20 cellular contexts compared by ENCODE assay signal in the genomic region with DNA sequence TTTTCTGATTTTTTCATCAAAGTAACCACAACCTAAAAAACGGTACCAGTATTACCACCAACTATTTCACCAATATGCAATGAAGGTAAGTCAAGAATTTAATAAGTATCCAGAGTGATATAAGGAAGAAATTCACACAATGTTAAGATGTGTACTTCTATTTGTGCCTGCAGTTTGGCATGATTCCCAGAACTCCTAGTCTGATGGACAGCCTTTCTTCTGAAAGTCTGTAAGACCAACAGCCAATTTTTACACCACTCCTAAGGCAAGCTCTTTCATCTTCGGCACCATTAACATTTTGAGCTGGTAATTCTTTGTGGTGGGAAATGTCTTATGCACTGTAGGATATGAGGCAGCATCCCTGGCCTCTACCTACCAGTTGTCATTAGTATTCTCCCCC.
DNase-seq lines count a peak whose midpoint lies in the region; ATAC-seq and TF ChIP-seq lines count a peak whose summit lies in the region.
"Had no signal": no experiment of that assay in that cellular context is flagged by ENCODE, and none has a peak within 500 bp of the region (broad histone marks: within the 10 kb centered on the region; RNA-seq: fewer than 3 reads in every experiment).

No MANE protein-coding gene starts in this region.

- H3K4me1 ChIP-seq in breast epithelium (no peaks in the 10 kb centered on the region), hepatocyte (ENCODE audit: insufficient read depth) (no peaks in the 10 kb centered on the region)
- H3K4me1 ChIP-seq: A549, upper lobe of left lung had no signal

- no TSS peak for BruUV-seq in MCF 10A (replicated peaks; lab: Mats Ljungman, UMichigan)

- TF ChIP-seq POLR2A in breast epithelium (IDR thresholded peaks at IDR 0.05) = no peak

- H3K9me2 ChIP-seq in hepatocyte (replicated peaks; ENCODE audit: insufficient read depth) = no peaks in the 10 kb centered on the region

- in situ Hi-C loops in SK-MEL-5 (cut with HindIII; ENCODE audit: low pct_unique_long_range_greater_than_20kb, low sequenced_read_pairs) = no loop called here

- ATAC-seq in HG03280 (IDR thresholded peaks at IDR 0.05; ENCODE audit: unreplicated experiment) (no peak), GM19023 (IDR thresholded peaks at IDR 0.05; ENCODE audit: unreplicated experiment) (no peak)
- ATAC-seq: A549; stimulated activated effector memory CD8-positive, alpha-beta T cell treated with anti-CD3 and anti-CD28 coated beads, Interleukin-12 subunit alpha, Interleukin-12 subunit beta, amount 100 ng/mL, for 72 hours had no signal

- POLR2A ChIA-PET in MCF 10A (lab: Yijun Ruan, JAX) = no interaction called here

- H3K27me3 Mint-ChIP-seq in MCF 10A (ENCODE audit: insufficient read depth, unreplicated experiment) = no peaks in the 10 kb centered on the region
- H3K27me3 Mint-ChIP-seq: activated naive CD4-positive, alpha-beta T cell treated with anti-CD3 and anti-CD28 coated beads, Interleukin-2, amount 10 ng/mL, durations not matched to agents 7 days and 5 days; CD4-positive, alpha-beta T cell; central memory CD8-positive, alpha-beta T cell had no signal

- H3K4me1 Mint-ChIP-seq in MCF 10A (ENCODE audit: insufficient read depth, unreplicated experiment) = no peaks in the 10 kb centered on the region
- H3K4me1 Mint-ChIP-seq: activated naive CD4-positive, alpha-beta T cell treated with anti-CD3 and anti-CD28 coated beads, Interleukin-2, amount 10 ng/mL, durations not matched to agents 7 days and 5 days; central memory CD8-positive, alpha-beta T cell; stimulated activated effector memory CD8-positive, alpha-beta T cell treated with anti-CD3 and anti-CD28 coated beads, Interleukin-12 subunit alpha, Interleukin-12 subunit beta, amount 100 ng/mL, for 72 hours had no signal

- H3K27ac ChIP-seq in breast epithelium = no peak overlapping the region
- H3K27ac ChIP-seq in hepatocyte = no peak overlapping the region
- H3K27ac ChIP-seq: A549, upper lobe of left lung had no signal

- DNase-seq in MCF 10A (ENCODE audit: unreplicated experiment) (peak; percentile 17), breast epithelium (ENCODE audit: low spot score in 2 of 2) (no peak), SK-MEL-5 (ENCODE audit: low read depth, low spot score) (peak; percentile 3), inferior parietal cortex (ENCODE audit: extremely low spot score) (peak; percentile 15), superior temporal gyrus (ENCODE audit: extremely low spot score) (peak; percentile 28), hepatocyte (ENCODE audit: low spot score) (no peak)
- DNase-seq: activated CD4-positive, alpha-beta T cell treated with anti-CD3 and anti-CD28 coated beads for 4 hours; activated naive CD4-positive, alpha-beta T cell treated with anti-CD3 and anti-CD28 coated beads, Interleukin-2, amount 10 ng/mL, durations not matched to agents 7 days and 5 days; CD4-positive, alpha-beta T cell; H7; MG63; nucleus accumbens; small intestine; T1000; upper lobe of left lung had no signal

- H3K27me3 ChIP-seq in breast epithelium (no peaks in the 10 kb centered on the region), hepatocyte (no peaks in the 10 kb centered on the region)
- H3K27me3 ChIP-seq: MG63, upper lobe of left lung had no signal

- no peak overlapping the region for H3K27ac Mint-ChIP-seq in MCF 10A (ENCODE audit: low read depth, unreplicated experiment)
- H3K27ac Mint-ChIP-seq: activated naive CD4-positive, alpha-beta T cell treated with anti-CD3 and anti-CD28 coated beads, Interleukin-2, amount 10 ng/mL, durations not matched to agents 7 days and 5 days; CD4-positive, alpha-beta T cell; stimulated activated effector memory CD8-positive, alpha-beta T cell treated with anti-CD3 and anti-CD28 coated beads, Interleukin-12 subunit alpha, Interleukin-12 subunit beta, amount 100 ng/mL, for 72 hours had no signal

- peaks cover 39% of the 10 kb centered on the region for H3K36me3 Mint-ChIP-seq in MCF 10A (ENCODE audit: insufficient read depth, unreplicated experiment)

- H3K4me3 Mint-ChIP-seq in MCF 10A (ENCODE audit: unreplicated experiment) = no peak overlapping the region
- H3K4me3 Mint-ChIP-seq: activated naive CD4-positive, alpha-beta T cell treated with anti-CD3 and anti-CD28 coated beads, Interleukin-2, amount 10 ng/mL, durations not matched to agents 7 days and 5 days; CD4-positive, alpha-beta T cell; central memory CD8-positive, alpha-beta T cell; stimulated activated effector memory CD8-positive, alpha-beta T cell treated with anti-CD3 and anti-CD28 coated beads, Interleukin-12 subunit alpha, Interleukin-12 subunit beta, amount 100 ng/mL, for 72 hours had no signal

- H3K4me2 ChIP-seq in hepatocyte = no peak overlapping the region
- H3K4me2 ChIP-seq: A549 had no signal

- WGBS in hepatocyte (ENCODE audit: low lambda C conversion rate, missing lambda C conversion rate) = 94% methylated on average over 2 of the region's 2 CpGs

- H3K9me3 ChIP-seq in breast epithelium (no peaks in the 10 kb centered on the region), hepatocyte (ENCODE audit: low read depth) (no peaks in the 10 kb centered on the region)
- H3K9me3 ChIP-seq: A549, MG63, upper lobe of left lung had no signal

- no peaks in the 10 kb centered on the region for H3K79me2 ChIP-seq in hepatocyte

- no peaks in the 10 kb centered on the region for H4K20me1 ChIP-seq in hepatocyte (ENCODE audit: insufficient read depth, poor library complexity, severe bottlenecking)

- peaks cover 3% of the 10 kb centered on the region for H3K36me3 ChIP-seq in breast epithelium
- H3K36me3 ChIP-seq in hepatocyte (replicated peaks; ENCODE audit: insufficient read depth, low read depth) = peaks cover 6% of the 10 kb centered on the region

- no peaks in the 10 kb centered on the region for H3K9me3 Mint-ChIP-seq in MCF 10A (ENCODE audit: unreplicated experiment)
- H3K9me3 Mint-ChIP-seq: activated naive CD4-positive, alpha-beta T cell treated with anti-CD3 and anti-CD28 coated beads, Interleukin-2, amount 10 ng/mL, durations not matched to agents 7 days and 5 days; CD4-positive, alpha-beta T cell; central memory CD8-positive, alpha-beta T cell had no signal

- intact Hi-C loops in MCF 10A (cut with micrococcal nuclease) (no loop called here), breast epithelium (cut with DNase I; ENCODE audit: low total_unique reads) (no loop called here)

- no peak overlapping the region for H2AFZ ChIP-seq in hepatocyte

- CTCF ChIA-PET in MCF 10A (lab: Yijun Ruan, JAX) = interaction anchor here (0.6 kb wide), 1 partner anchor 166 kb away, joined by 3 read pairs; no protein-coding TSS in a partner anchor

- TF ChIP-seq CTCF in MCF 10A (IDR thresholded peaks at IDR 0.05; ENCODE audit: unreplicated experiment) = no peak
- no peak for TF ChIP-seq CTCF in breast epithelium (IDR thresholded peaks at IDR 0.05)
- no peak for TF ChIP-seq CTCF in hepatocyte (IDR thresholded peaks at IDR 0.05; ENCODE audit: poor library complexity)

- H3K4me3 ChIP-seq in breast epithelium = no peak overlapping the region
- H3K4me3 ChIP-seq in hepatocyte = no peak overlapping the region
- H3K4me3 ChIP-seq: A549, MG63, upper lobe of left lung had no signal

Comparison
In these comparisons a context has a peak if more than half of its experiments do, and no peak if none do; other contexts are left out.
1. DNase-seq: peak in MCF 10A (single experiment), SK-MEL-5 (single experiment), inferior parietal cortex (single experiment) and superior temporal gyrus (single experiment); none in breast epithelium (0 of 2) and hepatocyte (single experiment).